In the genomic region with DNA sequence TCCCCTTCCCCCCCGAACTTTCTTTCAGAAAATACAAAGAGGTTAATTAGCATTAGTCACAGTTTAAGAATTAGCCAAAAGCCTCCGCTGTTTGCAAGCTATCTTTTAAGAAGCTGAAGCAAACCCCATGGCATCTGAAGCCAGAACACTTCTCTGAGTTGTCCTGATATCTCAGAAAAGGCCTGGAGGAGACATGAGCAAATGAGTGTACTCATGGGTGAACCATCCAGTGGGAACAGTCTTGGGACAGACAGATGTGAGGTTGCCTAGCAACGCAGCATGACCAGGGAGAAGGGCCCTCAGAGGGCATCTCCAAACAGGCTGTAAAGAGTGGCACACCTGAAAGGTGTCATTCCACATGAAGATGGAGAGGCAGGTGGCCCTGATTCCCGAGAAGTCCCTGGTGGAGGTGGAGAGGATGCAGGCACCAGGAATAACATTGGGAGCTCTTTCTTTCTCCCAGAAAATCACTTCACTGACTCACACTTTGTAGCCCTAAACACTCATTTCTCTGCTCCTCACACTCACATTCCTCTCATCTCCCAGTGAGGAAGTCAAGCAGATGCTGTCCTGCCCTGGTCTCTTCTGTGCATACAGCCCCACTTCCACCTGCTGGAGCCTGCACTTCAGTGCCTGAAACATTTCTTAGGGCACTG, we compare ENCODE assay signal across 23 cellular contexts.
DNase-seq lines count a peak whose midpoint lies in the region; ATAC-seq, FAIRE-seq and TF ChIP-seq lines count a peak whose summit lies in the region.
"Had no signal": no experiment of that assay in that cellular context is flagged by ENCODE, and none has a peak within 500 bp of the region (broad histone marks: within the 10 kb centered on the region; RNA-seq: fewer than 3 reads in every experiment).

No MANE protein-coding gene starts in this region.

- FAIRE-seq in H1 (lab: Jason Lieb, UNC) (no peak), GM12892 (lab: Jason Lieb, UNC) (no peak)
- FAIRE-seq: bronchial epithelial cell had no signal

- TF ChIP-seq RAD21 in H1 (IDR thresholded peaks at IDR 0.05 in 1 of 2, conservative IDR thresholded peaks at IDR 0.05 in 1 of 2; ENCODE audit: low read depth in 2 of 2, low read length in 2 of 2) = no peak

- no peak overlapping the region for H4K91ac ChIP-seq in H1 (replicated peaks; ENCODE audit: insufficient read length, low read length)

- no peaks in the 10 kb centered on the region for H3K79me2 ChIP-seq in H1 (ENCODE audit: control insufficient read depth in 1 of 2, insufficient read depth in 2 of 2, low read length in 2 of 2)

- no peak overlapping the region for H2BK120ac ChIP-seq in H1 (replicated peaks; ENCODE audit: low read depth, low read length)

- H3K36me3 ChIP-seq in A673 (ENCODE audit: insufficient read depth, low read length, poor library complexity, severe bottlenecking) (no peaks in the 10 kb centered on the region), H1 (ENCODE audit: control insufficient read depth in 2 of 4, insufficient read depth in 4 of 4, low read length in 3 of 4) (no peaks in the 10 kb centered on the region), mesodermal cell (ENCODE audit: control insufficient read depth, insufficient read depth, low read length) (no peaks in the 10 kb centered on the region)
- H3K36me3 ChIP-seq: neural progenitor cell, thyroid gland had no signal

- DNase-seq in A673 (ENCODE audit: low spot score) (peak; percentile 2), HCEC 1CT (peak; percentile 34), H1 (ENCODE audit: low read depth in 1 of 2, low spot score in 2 of 2) (peak in 1 of 2 experiments; percentile 24), GM12892 (ENCODE audit: insufficient read length) (no peak), posterior cingulate gyrus (no peak)
- DNase-seq: activated CD8-positive, alpha-beta memory T cell treated with anti-CD3 and anti-CD28 coated beads for 24 hours; activated naive CD8-positive, alpha-beta T cell treated with anti-CD3 and anti-CD28 coated beads, Interleukin-2, amount 10 ng/mL, durations not matched to agents 7 days and 5 days; activated T-cell treated with anti-CD3 and anti-CD28 coated beads, Interleukin-2, amount 50 U/mL, for 72 hours; CD8-positive, alpha-beta T cell; dorsolateral prefrontal cortex; head of caudate nucleus; Kasumi-1; NCI-H1417 treated with DMSO at 0.1 percent for 48 hours; NCI-H2171; NCI-H69; stimulated activated CD4-positive, alpha-beta T cell treated with anti-CD3 and anti-CD28 coated beads, Interleukin-15, amount 100 ng/mL, for 24 hours; thyroid gland had no signal

- no peaks in the 10 kb centered on the region for H4K20me1 ChIP-seq in H1 (replicated peaks in 1 of 2; ENCODE audit: control insufficient read depth in 1 of 2, insufficient read depth in 2 of 2, low read length in 2 of 2)

- H3K79me1 ChIP-seq in H1 (ENCODE audit: low read depth, low read length) = no peaks in the 10 kb centered on the region

- H2BK5ac ChIP-seq in H1 (ENCODE audit: low read depth, low read length) = no peak overlapping the region

- no peak overlapping the region for H2AK5ac ChIP-seq in H1 (ENCODE audit: low read depth, low read length)

- H3K9me3 ChIP-seq in A673 (ENCODE audit: low read depth, low read length, poor library complexity, severe bottlenecking) (no peaks in the 10 kb centered on the region), H1 (ENCODE audit: insufficient read depth in 2 of 2, low read depth in 1 of 2, low read length in 1 of 2) (peaks cover 0 to 6% of the 10 kb centered on the region in 2 experiments; a peak in 2 of 4 replicates), mesodermal cell (ENCODE audit: control insufficient read depth, low read length) (no peaks in the 10 kb centered on the region)
- H3K9me3 ChIP-seq: thyroid gland had no signal

- WGBS in H1 (ENCODE audit: extremely low coverage in 1 of 2, insufficient coverage in 1 of 2, insufficient read length in 1 of 2, insufficient replicate concordance in 2 of 2, low coverage in 1 of 2, low lambda C conversion rate in 2 of 2, missing lambda C conversion rate in 1 of 2), 2 experiments = 88% methylated on average over 4 of the region's 4 CpGs; no CpG with 5 or more reads in 1 of the 2 experiments
- 79 to 83% methylated on average over 2 to 3 of the region's 4 CpGs for WGBS in mesodermal cell (ENCODE audit: insufficient coverage in 2 of 2), 2 experiments

- POLR2A ChIA-PET in A673 (lab: Charles Lee; ENCODE audit: low non-redundant PET) (no interaction called here), H1 (lab: Charles Lee; ENCODE audit: partially characterized antibody) (no interaction called here)

- H4K5ac ChIP-seq in H1 (ENCODE audit: insufficient read length, low read depth, low read length) = no peak overlapping the region

- H3K56ac ChIP-seq in H1 (replicated peaks; ENCODE audit: insufficient read length, low read depth, low read length) = no peak overlapping the region

- H2AFZ ChIP-seq in H1 (ENCODE audit: low read length) = 0 out of 2 replicates have a peak overlapping the region, but pooled peaks have one; percentile 62
- H2AFZ ChIP-seq: neural progenitor cell had no signal

- H2BK15ac ChIP-seq in H1 (ENCODE audit: low read length) = no peak overlapping the region

- no peak overlapping the region for H3K14ac ChIP-seq in H1 (ENCODE audit: insufficient read length)

- H3K18ac ChIP-seq in H1 (ENCODE audit: extremely low read depth, low read length) = no peak overlapping the region

- H3K27ac ChIP-seq in A673 (ENCODE audit: low read depth, low read length, poor library complexity, severe bottlenecking) (no peak overlapping the region), H1 (ENCODE audit: low read depth, low read length) (no peak overlapping the region), mesodermal cell (ENCODE audit: low read depth, low read length, severe bottlenecking) (peak overlapping the region; percentile 68)
- H3K27ac ChIP-seq: dorsolateral prefrontal cortex, neural progenitor cell, thyroid gland had no signal

- no peak overlapping the region for H3K9ac ChIP-seq in H1 (replicated peaks in 1 of 4; ENCODE audit: extremely low read depth in 1 of 4, low read depth in 3 of 4, low read length in 3 of 4)
- H3K9ac ChIP-seq: neural progenitor cell had no signal

- H3K23ac ChIP-seq in H1 (ENCODE audit: insufficient read length) = no peak overlapping the region

- H2BK20ac ChIP-seq in H1 (ENCODE audit: low read length) = no peak overlapping the region; the same call in 1 of the 2 replicates

- no peak overlapping the region for H3K4me3 ChIP-seq in A673 (ENCODE audit: low read depth, low read length, poor library complexity, severe bottlenecking)
- H3K4me3 ChIP-seq in H1 (ENCODE audit: extremely low read depth in 1 of 4, insufficient read depth in 2 of 4, low read depth in 3 of 4, low read length in 4 of 4) = no peak overlapping the region
- no peak overlapping the region for H3K4me3 ChIP-seq in mesodermal cell (ENCODE audit: extremely low read depth, insufficient read depth, low read length, poor library complexity, severe bottlenecking)
- H3K4me3 ChIP-seq: dorsolateral prefrontal cortex, neural progenitor cell, thyroid gland had no signal

- intact Hi-C loops in A673 (cut with micrococcal nuclease; ENCODE audit: unreplicated experiment) (no loop called here), posterior cingulate gyrus (cut with DNase I) (no loop called here)

- TF ChIP-seq CTCF in A673 (conservative IDR thresholded peaks at IDR 0.05; ENCODE audit: low read depth, low read length) (no peak), H1 (IDR thresholded peaks at IDR 0.05; ENCODE audit: control extremely low read depth in 1 of 3, insufficient read depth in 1 of 3, low read depth in 1 of 3, low read length in 3 of 3) (no peak)

- CTCF ChIA-PET in A673 (lab: Charles Lee) = no interaction called here
- CTCF ChIA-PET in H1 (lab: Charles Lee; ENCODE audit: partially characterized antibody) = no interaction called here

- H3K23me2 ChIP-seq in H1 (ENCODE audit: low read depth, low read length) = no peaks in the 10 kb centered on the region

- no peaks in the 10 kb centered on the region for H3K27me3 ChIP-seq in A673 (replicated peaks; ENCODE audit: insufficient read depth, low read depth, low read length, poor library complexity)
- no peaks in the 10 kb centered on the region; a peak in 1 of 7 replicates for H3K27me3 ChIP-seq in H1 (replicated peaks in 1 of 4; ENCODE audit: control insufficient read depth in 3 of 4, extremely low read depth in 1 of 4, insufficient read depth in 3 of 4, low read length in 3 of 4)
- H3K27me3 ChIP-seq: neural progenitor cell, thyroid gland had no signal

- TF ChIP-seq POLR2A in H1 (IDR thresholded peaks at IDR 0.05; ENCODE audit: control extremely low read depth in 1 of 2, low read depth in 2 of 2, low read length in 2 of 2) = no peak
- no peak for TF ChIP-seq POLR2A in GM12892 (IDR thresholded peaks at IDR 0.05; ENCODE audit: low read depth, low read length)

- no peak overlapping the region for H3K4ac ChIP-seq in H1 (replicated peaks; ENCODE audit: insufficient read length, low read depth, low read length)

- ATAC-seq in GM19455 (IDR thresholded peaks at IDR 0.05; ENCODE audit: unreplicated experiment) (no peak), GM21526 (IDR thresholded peaks at IDR 0.05; ENCODE audit: low FRiP score, unreplicated experiment) (no peak)
- ATAC-seq: activated T-cell treated with anti-CD3 and anti-CD28 coated beads, Interleukin-2, amount 50 U/mL, for 72 hours; CD8-positive, alpha-beta T cell; stimulated activated effector memory CD8-positive, alpha-beta T cell treated with anti-CD3 and anti-CD28 coated beads, Interleukin-12 subunit alpha, Interleukin-12 subunit beta, amount 100 ng/mL, for 72 hours had no signal

- no peak overlapping the region for H2BK12ac ChIP-seq in H1 (ENCODE audit: low read depth, low read length)

- H3K4me2 ChIP-seq in H1 (ENCODE audit: insufficient read depth in 1 of 2, low read depth in 2 of 2, low read length in 2 of 2) = no peak overlapping the region
- H3K4me2 ChIP-seq: neural progenitor cell had no signal

- H3K4me1 ChIP-seq in A673 (ENCODE audit: insufficient read depth, low read length, poor library complexity, severe bottlenecking) = no peaks in the 10 kb centered on the region
- H3K4me1 ChIP-seq in H1 (replicated peaks in 1 of 4; ENCODE audit: control insufficient read depth in 3 of 4, insufficient read depth in 4 of 4, low read length in 3 of 4) = no peaks in the 10 kb centered on the region
- H3K4me1 ChIP-seq in mesodermal cell (ENCODE audit: control insufficient read depth, insufficient read depth, low read length, poor library complexity, severe bottlenecking) = peaks cover 5% of the 10 kb centered on the region
- H3K4me1 ChIP-seq: neural progenitor cell, thyroid gland had no signal

- no peak overlapping the region for H4K8ac ChIP-seq in H1 (ENCODE audit: extremely low read depth, insufficient read depth, low read length)

- BruUV-seq in A673 (replicated peaks; lab: Mats Ljungman, UMichigan) = no TSS peak

- no peak for TF ChIP-seq EP300 in H1 (IDR thresholded peaks at IDR 0.05; ENCODE audit: borderline replicate concordance in 1 of 2, low read depth in 2 of 2, low read length in 2 of 2)

TF ChIP-seq in H1, 55 proteins besides CTCF, POLR2A, EP300 and RAD21 (continues in another document):
- TF ChIP-seq CEBPB (IDR thresholded peaks at IDR 0.05; ENCODE audit: low read depth, low read length) (no peak), SIX5 (IDR thresholded peaks at IDR 0.05; ENCODE audit: low read depth, low read length) (no peak), CHD2 (IDR thresholded peaks at IDR 0.05; ENCODE audit: low read length) (no peak), ASH2L (IDR thresholded peaks at IDR 0.05; ENCODE audit: low read length) (no peak), SP2 (IDR thresholded peaks at IDR 0.05; ENCODE audit: low read length) (no peak)

Comparison
In these comparisons a context has a peak if more than half of its experiments do, and no peak if none do; other contexts are left out.
1. DNase-seq: peak in A673 (single experiment) and HCEC 1CT (single experiment); none in GM12892 (single experiment) and posterior cingulate gyrus (0 of 10).